8 cellular contexts compared by ENCODE assay signal in genomic region chr3:129605593-129606521, GRCh38. TPM values are rescaled to one million over a fixed set of nuclear protein-coding genes. Genes with fewer than 3 reads are reported as not detected.
A peak's percentile ranks its signal among the peaks of the same experiment; 100 is the strongest.
DNase-seq lines count a peak whose midpoint lies in the region; ATAC-seq, FAIRE-seq and TF ChIP-seq lines count a peak whose summit lies in the region.

No MANE protein-coding gene starts in this region.

- no peak for TF ChIP-seq CTCF in IMR-90 (conservative IDR thresholded peaks at IDR 0.05; ENCODE audit: low read depth, low read length)

- peak overlapping the region; percentile 78 for H3K4ac ChIP-seq in IMR-90 (ENCODE audit: low read depth, low read length)

- H3K4me1 ChIP-seq in IMR-90 (ENCODE audit: control insufficient read depth, insufficient read depth, low read length), result peaks cover 26% of the 10 kb centered on the region

- H3K18ac ChIP-seq in IMR-90 (ENCODE audit: low read depth, low read length), result no peak overlapping the region

- 2% methylated on average over 54 of the region's 120 CpGs; no CpG with 5 or more reads in 1 of the 2 experiments for WGBS in IMR-90 (ENCODE audit: extremely low coverage in 2 of 2, insufficient read length in 1 of 2), 2 experiments

- peak overlapping the region; percentile 17; the same call in 1 of the 2 replicates for H4K91ac ChIP-seq in IMR-90 (ENCODE audit: insufficient read depth, low read depth, low read length)

- TF ChIP-seq POLR2A in IMR-90 (IDR thresholded peaks at IDR 0.05; ENCODE audit: low read depth, low read length), result no peak

- H2AK9ac ChIP-seq in IMR-90 (replicated peaks; ENCODE audit: low read depth, low read length, poor library complexity), result peak overlapping the region; percentile 48

- H3K27me3 ChIP-seq in IMR-90 (ENCODE audit: control insufficient read depth, insufficient read depth, low read length) (no peaks in the 10 kb centered on the region), layer of hippocampus (ENCODE audit: control insufficient read depth, insufficient read depth, low read length) (no peaks in the 10 kb centered on the region)

- CTCF ChIA-PET in IMR-90 (lab: Yijun Ruan, JAX), result interaction anchor here (0.7 to 2.0 kb wide), 3 partner anchors 10 to 116 kb away, joined by 3 to 8 read pairs (median 3); no protein-coding TSS in a partner anchor

- H4K20me1 ChIP-seq in IMR-90 (ENCODE audit: insufficient read depth, low read length), result peaks cover 35% of the 10 kb centered on the region

- H2BK5ac ChIP-seq in IMR-90 (ENCODE audit: low read depth, low read length, poor library complexity, severe bottlenecking), result peak overlapping the region; percentile 68

- intact Hi-C loops in IMR-90 (cut with micrococcal nuclease), result no loop called here

- dilution Hi-C loops in IMR-90 (cut with HindIII; ENCODE audit: low sequenced_read_pairs, unreplicated experiment), result no loop called here

- peak overlapping the region; percentile 63 for H2AK5ac ChIP-seq in IMR-90 (ENCODE audit: low read depth, low read length)

- 0 out of 2 replicates have a peak, but pooled peaks cover 12% of the 10 kb centered on the region for H3K9me1 ChIP-seq in IMR-90 (ENCODE audit: insufficient read depth, low read length)

- no peak overlapping the region for H2BK20ac ChIP-seq in IMR-90 (ENCODE audit: low read depth, low read length)

- no peak for TF ChIP-seq RAD21 in IMR-90 (IDR thresholded peaks at IDR 0.05; ENCODE audit: low read length)

- POLR2A ChIA-PET in IMR-90 (lab: Charles Lee; ENCODE audit: unreplicated experiment), result interaction anchor here (1.0 kb wide), 1 partner anchor 10 kb away, joined by 3 read pairs; no protein-coding TSS in a partner anchor

- H3K79me1 ChIP-seq in IMR-90 (ENCODE audit: low read depth in 1 of 2, low read length in 2 of 2), result peaks cover 8 to 34% of the 10 kb centered on the region in 2 experiments

- peak overlapping the region; percentile 87 for H3K14ac ChIP-seq in IMR-90 (replicated peaks; ENCODE audit: low read depth, low read length)

- H2BK15ac ChIP-seq in IMR-90 (ENCODE audit: low read depth, low read length), result no peak overlapping the region

- peak overlapping the region in 1 of 2 experiments; percentile 14; a peak in 1 of 4 replicates for H4K8ac ChIP-seq in IMR-90 (ENCODE audit: low read depth in 2 of 2, low read length in 2 of 2)

- H3K27ac ChIP-seq in IMR-90 (ENCODE audit: insufficient read depth, low read length), result peak overlapping the region; percentile 65; the same call in 1 of the 2 replicates
- peak overlapping the region; percentile 44 for H3K27ac ChIP-seq in caudate nucleus (ENCODE audit: low read depth, low read length)
- peak overlapping the region; percentile 69 for H3K27ac ChIP-seq in layer of hippocampus (ENCODE audit: low read depth, low read length)

- H3K23ac ChIP-seq in IMR-90 (ENCODE audit: low read depth, low read length), result peak overlapping the region; percentile 88

- peak overlapping the region; percentile 79; the same call in 1 of the 2 replicates for H3K9ac ChIP-seq in IMR-90 (ENCODE audit: low read depth, low read length)

- no peak overlapping the region for H3K56ac ChIP-seq in IMR-90 (ENCODE audit: extremely low read depth, insufficient read depth, low read length)

- peak overlapping the region; percentile 47; the same call in 1 of the 2 replicates for H4K5ac ChIP-seq in IMR-90 (ENCODE audit: low read depth, low read length)

- in situ Hi-C loops in IMR-90 (cut with MboI; ENCODE audit: low sequenced_read_pairs), result loop anchor here (25.0 kb wide), 1 partner anchor 219 kb away; no protein-coding TSS in a partner anchor

- H2BK120ac ChIP-seq in IMR-90 (ENCODE audit: low read depth, low read length), result peak overlapping the region; percentile 17; the same call in 1 of the 2 replicates

- no peak for FAIRE-seq in GM19239 (lab: Jason Lieb, UNC)

- no peaks in the 10 kb centered on the region for H3K36me3 ChIP-seq in IMR-90 (ENCODE audit: control insufficient read depth, insufficient read depth, low read length)

- BruUV-seq in IMR-90 (replicated peaks; lab: Mats Ljungman, UMichigan), result TSS peak; percentile 92

- DNase-seq in COLO668 (lab: John Stamatoyannopoulos, UW; ENCODE audit: unreplicated experiment), result peak; percentile 76
- DNase-seq in IMR-90, result peak; percentile 51
- peak; percentile 15 for DNase-seq in T1000 (lab: John Stamatoyannopoulos, UW)
- DNase-seq in caudate nucleus (lab: John Stamatoyannopoulos, UW), result peak in 13 of 61 donors; percentile 11 to 63 (median 20)
- DNase-seq in stimulated activated CD4-positive, alpha-beta T cell treated with anti-CD3 and anti-CD28 coated beads, Interleukin-4, amount 100 ng/mL, for 48 hours (ENCODE audit: low read depth in 2 of 2), result peak; percentile 30 to 37
- no peak for DNase-seq in GM19239 (ENCODE audit: insufficient read length, low spot score)
- DNase-seq in mucosa of gallbladder (ENCODE audit: low spot score), result no peak

- peak overlapping the region; percentile 95 for H3K4me3 ChIP-seq in IMR-90 (ENCODE audit: insufficient read depth, low read depth, low read length)

- peak overlapping the region; percentile 92 for H3K4me2 ChIP-seq in IMR-90 (ENCODE audit: low read depth, low read length)

- ATAC-seq in IMR-90 (ENCODE audit: low read depth), result peak; percentile 3; the same call in 1 of the 2 replicates

- no peaks in the 10 kb centered on the region for H3K9me3 ChIP-seq in IMR-90 (ENCODE audit: control insufficient read depth, insufficient read depth, low read length)

- peak overlapping the region; percentile 88 for H2AFZ ChIP-seq in IMR-90 (replicated peaks; ENCODE audit: low read length, poor library complexity)

TF ChIP-seq in IMR-90, 13 proteins besides CTCF, POLR2A, EP300 and RAD21:
- TF ChIP-seq CEBPB (IDR thresholded peaks at IDR 0.05; ENCODE audit: low read depth, low read length) (no peak), SMC3 (IDR thresholded peaks at IDR 0.05; ENCODE audit: low read depth, low read length) (no peak), BHLHE40 (IDR thresholded peaks at IDR 0.05; ENCODE audit: low read depth, low read length) (peak; percentile 58; the same call in 1 of the 2 replicates), ELK1 (IDR thresholded peaks at IDR 0.05; ENCODE audit: borderline replicate concordance, low read depth, low read length) (no peak)

RNA-seq across cellular contexts. Expression of gene PLXND1, which starts 0.6 kb away (rescaled TPM):
- total RNA-seq in IMR-90 (2012; rRNA removed) (19.2 and 22.5 TPM in 2 replicates), mucosa of gallbladder (82.2 TPM)
- 64.5 and 67.1 TPM in 2 replicates for polyA plus RNA-seq in IMR-90 (2012; rRNA removed)
- 51.4 and 55.1 TPM in 2 replicates for polyA plus RNA-seq in IMR-90 (2012; cell fraction: cytosol; rRNA removed)
- 117 and 164 TPM in 2 replicates for polyA plus RNA-seq in IMR-90 (2012; cell fraction: nucleus; rRNA removed; ENCODE audit: low replicate concordance)

Comparison
In these comparisons a context has a peak if more than half of its experiments do, and no peak if none do; other contexts are left out.
1. DNase-seq: peak in COLO668 (single experiment), IMR-90 (single experiment), T1000 (single experiment) and stimulated activated CD4-positive, alpha-beta T cell treated with anti-CD3 and anti-CD28 coated beads, Interleukin-4, amount 100 ng/mL, for 48 hours (2 of 2); none in GM19239 (single experiment) and mucosa of gallbladder (single experiment).
2. Peak in every context shown above with its lines, with median percentiles within 50 percentile points of each other: H3K27ac ChIP-seq.